Comparison of ENCODE assay signal across 2 cellular contexts in genomic region chr2:119197529-119198266, GRCh38.
TF ChIP-seq lines count a peak whose summit lies in the region.

No MANE protein-coding gene starts in this region.

TF ChIP-seq in H1, 55 proteins besides CTCF, POLR2A, EP300 and RAD21:
- no peak for TF ChIP-seq E2F6 (IDR thresholded peaks at IDR 0.05)
- no peak for TF ChIP-seq CTBP2 (IDR thresholded peaks at IDR 0.05; ENCODE audit: borderline replicate concordance, insufficient read depth, insufficient read length, low read length)
- TF ChIP-seq BACH1 (IDR thresholded peaks at IDR 0.05; ENCODE audit: low read length), result no peak
- TF ChIP-seq CEBPB (IDR thresholded peaks at IDR 0.05; ENCODE audit: low read depth, low read length), result no peak
- TF ChIP-seq FOSL1 (IDR thresholded peaks at IDR 0.05; ENCODE audit: insufficient read depth, low read depth, low read length), result no peak
- TF ChIP-seq JUN (IDR thresholded peaks at IDR 0.05; ENCODE audit: low read depth, low read length), result no peak
- TF ChIP-seq HDAC6 (IDR thresholded peaks at IDR 0.05; ENCODE audit: low read depth, low read length), result no peak
- TF ChIP-seq TCF12 (IDR thresholded peaks at IDR 0.05; ENCODE audit: low read depth, low read length), result no peak
- no peak for TF ChIP-seq CHD7 (IDR thresholded peaks at IDR 0.05; ENCODE audit: insufficient replicate concordance, low read length)
- no peak for TF ChIP-seq SUZ12 (IDR thresholded peaks at IDR 0.05; ENCODE audit: low read length)
- no peak for TF ChIP-seq CREB1 (IDR thresholded peaks at IDR 0.05)
- TF ChIP-seq EZH2 (IDR thresholded peaks at IDR 0.05; ENCODE audit: low read depth, low read length, severe bottlenecking), result no peak
- TF ChIP-seq CBX8 (IDR thresholded peaks at IDR 0.05; ENCODE audit: borderline replicate concordance, low read depth, low read length), result no peak

TF ChIP-seq in SK-N-SH, 30 proteins besides CTCF, POLR2A, EP300 and RAD21:
- TF ChIP-seq PBX3 (IDR thresholded peaks at IDR 0.05) (no peak), SMC3 (IDR thresholded peaks at IDR 0.05; ENCODE audit: low read depth, low read length) (no peak), FOXM1 (IDR thresholded peaks at IDR 0.05; ENCODE audit: low read depth) (no peak), TAF1 (IDR thresholded peaks at IDR 0.05; ENCODE audit: borderline replicate concordance, low read depth, low read length) (no peak), EZH2phosphoT487 (IDR thresholded peaks at IDR 0.05; ENCODE audit: borderline replicate concordance, low read depth) (no peak), TCF12 (IDR thresholded peaks at IDR 0.05) (no peak), NRF1 (IDR thresholded peaks at IDR 0.05; ENCODE audit: low read depth, low read length) (no peak), IRF3 (IDR thresholded peaks at IDR 0.05; ENCODE audit: low read depth, low read length) (no peak), USF2 (IDR thresholded peaks at IDR 0.05; ENCODE audit: borderline replicate concordance, low read depth, low read length) (no peak), YY1 (IDR thresholded peaks at IDR 0.05; ENCODE audit: low read depth) (no peak), FOSL2 (IDR thresholded peaks at IDR 0.05; ENCODE audit: borderline replicate concordance, low read depth) (no peak), REST (IDR thresholded peaks at IDR 0.05; ENCODE audit: low read depth, low read length) (no peak), RXRA (IDR thresholded peaks at IDR 0.05; ENCODE audit: borderline replicate concordance, low read depth) (no peak), POLR2AphosphoS5 (IDR thresholded peaks at IDR 0.05; ENCODE audit: low read depth, low read length) (no peak), FOXJ3 (CRISPR knock-in tag; IDR thresholded peaks at IDR 0.05) (no peak), MAX (IDR thresholded peaks at IDR 0.05; ENCODE audit: low read depth) (no peak)
TF ChIP-seq in SK-N-SH: peak in this region for 0.
